22 cellular contexts compared by ENCODE assay signal in genomic region chr19:7806876-7807275, GRCh38. TPM values are rescaled to one million over a fixed set of nuclear protein-coding genes. Genes with fewer than 3 reads are reported as not detected.
"Had no signal": no experiment of that assay in that cellular context is flagged by ENCODE, and none has a peak within 500 bp of the region (broad histone marks: within the 10 kb centered on the region; RNA-seq: fewer than 3 reads in every experiment).

No MANE protein-coding gene starts in this region.

- H3K27me3 ChIP-seq: ovary, testis had no signal

- H3K9me3 ChIP-seq: ovary, testis had no signal

- H3K4me1 ChIP-seq: esophagus muscularis mucosa, gastrocnemius medialis, testis, tibial nerve had no signal

- DNase-seq: cerebellar nuclear complex, dermis blood vessel endothelial cell, gastrocnemius medialis, heart right ventricle, hypothalamus, kidney glomerular epithelial cell, ovary, right cardiac atrium, small intestine, testis had no signal

- H3K27ac ChIP-seq: esophagus muscularis mucosa, gastrocnemius medialis, heart right ventricle, ovary, testis, tibial nerve had no signal

- ATAC-seq: gastrocnemius medialis, heart right ventricle, right cardiac atrium had no signal

- FAIRE-seq: colon, small intestine had no signal

- H3K4me3 ChIP-seq: esophagus muscularis mucosa, gastrocnemius medialis, heart right ventricle, ovary, testis, tibial nerve had no signal

- H3K36me3 ChIP-seq: esophagus muscularis mucosa, gastrocnemius medialis, heart right ventricle, ovary, tibial nerve had no signal

RNA-seq across cellular contexts. Expression of gene CLEC4M, which starts 43.8 kb away (rescaled TPM):
- total RNA-seq: esophagus muscularis mucosa, fibroblast of villous mesenchyme, gastrocnemius medialis, heart right ventricle, lower leg skin, mammary epithelial cell, mucosa of gallbladder, myocyte, natural killer cell, neural crest cell, right cardiac atrium, ureter had no signal
- polyA plus RNA-seq: heart right ventricle, mammary epithelial cell, right cardiac atrium had no signal

RNA-seq across cellular contexts. Expression of gene CD209, which starts 59.5 kb away (rescaled TPM):
- total RNA-seq: dermis blood vessel endothelial cell, fibroblast of villous mesenchyme, mammary epithelial cell, mesothelial cell of epicardium, myocyte, neural crest cell had no signal
- polyA plus RNA-seq: mammary epithelial cell had no signal
